ENCODE assay signal across 23 cellular contexts in the genomic region with DNA sequence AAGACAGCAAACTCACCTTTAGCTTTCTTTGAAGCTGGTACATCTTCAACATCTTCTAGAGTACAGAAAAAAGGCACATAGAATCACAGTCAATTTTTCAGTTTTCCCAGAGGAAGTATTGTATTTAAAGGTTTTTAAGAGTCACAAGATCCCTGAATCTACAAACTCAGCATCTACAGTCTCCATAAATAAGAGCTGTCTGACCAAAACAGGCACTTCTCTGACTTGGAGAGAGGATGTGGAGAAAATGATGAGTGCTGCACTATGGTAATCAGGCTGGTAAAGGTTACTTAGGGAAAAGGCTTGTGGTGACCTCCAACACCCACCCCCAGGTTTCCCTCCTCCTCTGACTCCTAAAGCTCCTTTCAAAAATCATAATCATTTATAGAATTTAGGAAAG.
"Had no signal": no experiment of that assay in that cellular context is flagged by ENCODE, and none has a peak within 500 bp of the region (broad histone marks: within the 10 kb centered on the region; RNA-seq: fewer than 3 reads in every experiment).

No MANE protein-coding gene starts in this region.

- H3K27me3 ChIP-seq: colonic mucosa, dorsolateral prefrontal cortex, esophagus muscularis mucosa, esophagus squamous epithelium, foreskin keratinocyte, gastroesophageal sphincter, heart left ventricle, heart right ventricle, hepatocyte had no signal

- H3K4me1 ChIP-seq: colonic mucosa, esophagus muscularis mucosa, esophagus squamous epithelium, foreskin keratinocyte, gastroesophageal sphincter, heart right ventricle had no signal

- H2AFZ ChIP-seq: hepatocyte had no signal

- H3K4me2 ChIP-seq: hepatocyte had no signal

- DNase-seq: colonic mucosa; cortex of kidney; dermis blood vessel endothelial cell; dorsolateral prefrontal cortex; effector CD4-positive, alpha-beta T cell; effector CD8-positive, alpha-beta T cell; effector memory CD4-positive, alpha-beta T cell; effector memory CD8-positive, alpha-beta T cell; endodermal cell; erythroblast; esophagus squamous epithelium; foreskin fibroblast; foreskin keratinocyte; glutamatergic neuron; head of caudate nucleus; heart left ventricle; heart right ventricle had no signal

- H3K9me3 ChIP-seq: colonic mucosa, esophagus muscularis mucosa, esophagus squamous epithelium, gastroesophageal sphincter, heart left ventricle, heart right ventricle had no signal

- H3K79me2 ChIP-seq: hepatocyte had no signal

- H3K27ac ChIP-seq: colonic mucosa, coronary artery, dorsolateral prefrontal cortex, epithelial cell of prostate, esophagus muscularis mucosa, esophagus squamous epithelium, foreskin keratinocyte, gastroesophageal sphincter, heart left ventricle, heart right ventricle, hepatocyte had no signal

- H3K36me3 ChIP-seq: colonic mucosa, esophagus muscularis mucosa, esophagus squamous epithelium, gastroesophageal sphincter, heart left ventricle, heart right ventricle had no signal

- H3K4me3 ChIP-seq: colonic mucosa, coronary artery, dorsolateral prefrontal cortex, esophagus muscularis mucosa, esophagus squamous epithelium, gastroesophageal sphincter, heart left ventricle, heart right ventricle, hepatocyte had no signal

- ATAC-seq: effector memory CD8-positive, alpha-beta T cell; esophagus mucosa; foreskin keratinocyte; gastroesophageal sphincter; heart left ventricle; heart right ventricle had no signal
